Comparison of ENCODE assay signal across 13 cellular contexts in genomic region chr1:1418464-1419362, GRCh38. TPM values are rescaled to one million over a fixed set of nuclear protein-coding genes. Genes with fewer than 3 reads are reported as not detected.
DNase-seq lines count a peak whose midpoint lies in the region; ATAC-seq and TF ChIP-seq lines count a peak whose summit lies in the region.
"Had no signal": no experiment of that assay in that cellular context is flagged by ENCODE, and none has a peak within 500 bp of the region (broad histone marks: within the 10 kb centered on the region; RNA-seq: fewer than 3 reads in every experiment).

No MANE protein-coding gene starts in this region.

- H3K36me3 ChIP-seq in left ventricle myocardium inferior (no peaks in the 10 kb centered on the region), muscle layer of colon (ENCODE audit: insufficient read depth, low read length) (no peaks in the 10 kb centered on the region), vagina (no peaks in the 10 kb centered on the region), ovary (no peaks in the 10 kb centered on the region)

- H3K27ac ChIP-seq in left ventricle myocardium inferior (replicated peaks) (no peak overlapping the region), dorsolateral prefrontal cortex (peak overlapping the region in 47 of 59 donors; percentile 17 to 100 (median 90)), muscle layer of colon (ENCODE audit: low read depth, low read length) (peak overlapping the region; percentile 56), vagina (peak overlapping the region; percentile 70), ovary (no peak overlapping the region)

- 88 to 92% (median 90%) methylated on average over 19 to 26 of the region's 26 CpGs for WGBS in ovary, 3 donors

- H3K4me3 ChIP-seq in left ventricle myocardium inferior (no peak overlapping the region), dorsolateral prefrontal cortex (peak overlapping the region in 23 of 59 donors; percentile 50 to 72 (median 65)), muscle layer of colon (ENCODE audit: low read depth in 1 of 2, low read length in 2 of 2) (no peak overlapping the region), vagina (no peak overlapping the region), ovary (no peak overlapping the region)

- no peak for TF ChIP-seq POLR2A in vagina (IDR thresholded peaks at IDR 0.05)
- TF ChIP-seq POLR2A in ovary (IDR thresholded peaks at IDR 0.05) = no peak

- H3K27me3 ChIP-seq in left ventricle myocardium inferior (ENCODE audit: low read depth) (no peaks in the 10 kb centered on the region), dorsolateral prefrontal cortex (no peaks in the 10 kb centered on the region), muscle layer of colon (ENCODE audit: control insufficient read depth in 1 of 2, insufficient read depth in 2 of 2, low read length in 2 of 2) (peaks cover 0 to 4% of the 10 kb centered on the region in 2 donors), vagina (no peaks in the 10 kb centered on the region), ovary (no peaks in the 10 kb centered on the region)

- H3K9ac ChIP-seq in muscle layer of colon (ENCODE audit: low read length) = no peak overlapping the region

- intact Hi-C loops in Right ventricle myocardium superior (cut with DNase I) = no loop called here
- intact Hi-C loops in left ventricle myocardium inferior (cut with micrococcal nuclease) = no loop called here
- intact Hi-C loops in dorsolateral prefrontal cortex (cut with DNase I) = no loop called here
- intact Hi-C loops in vagina (cut with DNase I) = no loop called here
- intact Hi-C loops in ovary (cut with DNase I) = no loop called here

- no peaks in the 10 kb centered on the region for H3K9me3 ChIP-seq in left ventricle myocardium inferior (replicated peaks)
- H3K9me3 ChIP-seq in muscle layer of colon (ENCODE audit: low read length) = no peaks in the 10 kb centered on the region
- H3K9me3 ChIP-seq in vagina = no peaks in the 10 kb centered on the region
- no peaks in the 10 kb centered on the region for H3K9me3 ChIP-seq in ovary

- ATAC-seq in Right ventricle myocardium superior (ENCODE audit: poor library complexity) (no peak), GM21447 (IDR thresholded peaks at IDR 0.05; ENCODE audit: unreplicated experiment) (no peak), GM21737 (IDR thresholded peaks at IDR 0.05; ENCODE audit: unreplicated experiment) (no peak)

- peaks cover 17% of the 10 kb centered on the region for H3K4me1 ChIP-seq in left ventricle myocardium inferior
- peaks cover 8% of the 10 kb centered on the region for H3K4me1 ChIP-seq in muscle layer of colon (ENCODE audit: insufficient read depth, low read length)
- peaks cover 40% of the 10 kb centered on the region for H3K4me1 ChIP-seq in vagina
- H3K4me1 ChIP-seq in ovary (ENCODE audit: insufficient read depth) = peaks cover 9% of the 10 kb centered on the region

- no peak for TF ChIP-seq CTCF in left ventricle myocardium inferior (IDR thresholded peaks at IDR 0.05; ENCODE audit: borderline replicate concordance)
- no peak for TF ChIP-seq CTCF in dorsolateral prefrontal cortex (IDR thresholded peaks at IDR 0.05 in 54 of 56, conservative IDR thresholded peaks at IDR 0.05 in 2 of 56; ENCODE audit: low read depth in 1 of 56, partially characterized antibody in 56 of 56)
- no peak for TF ChIP-seq CTCF in vagina (IDR thresholded peaks at IDR 0.05)
- TF ChIP-seq CTCF in ovary (IDR thresholded peaks at IDR 0.05) = no peak

- peak; percentile 8 for DNase-seq in Right ventricle myocardium superior
- no peak for DNase-seq in left ventricle myocardium inferior
- no peak for DNase-seq in dorsolateral prefrontal cortex
- DNase-seq in vagina (ENCODE audit: extremely low spot score in 2 of 2) = no peak
- DNase-seq in ovary = no peak
- DNase-seq: activated T-cell treated with anti-CD3 and anti-CD28 coated beads, Interleukin-2, amount 50 U/mL, for 72 hours; DMS 273 treated with DMSO at 0.1 percent for 48 hours; HFFc6; KBM-7; NCI-H187 had no signal

- no peak for TF ChIP-seq EP300 in ovary (IDR thresholded peaks at IDR 0.05)

RNA-seq across cellular contexts. Expression of gene ANKRD65, which starts 2.4 kb away (rescaled TPM):
- total RNA-seq in Right ventricle myocardium superior (1.8 TPM), left ventricle myocardium inferior (1.7 TPM), dorsolateral prefrontal cortex (10 to 100 TPM in 118 of 120 experiments, 1 to 10 TPM in 2; 4.0 to 63.5 (median 26.5) TPM), vagina (3.2 TPM), ovary (10 to 100 TPM in 5 of 7 donors, 1 to 10 TPM in 2; 4.5 to 48.8 (median 16.4) TPM)
- 10 to 100 TPM in 1 of 2 donors, 1 to 10 TPM in 1; 5.0 to 13.3 TPM for polyA plus RNA-seq in ovary

RNA-seq across cellular contexts. Expression of gene MRPL20, which starts 11.6 kb away (rescaled TPM):
- total RNA-seq in Right ventricle myocardium superior (144 TPM), left ventricle myocardium inferior (135 TPM), dorsolateral prefrontal cortex (100 to 1,000 TPM in 12 of 120 experiments, 10 to 100 TPM in 108; 56.0 to 114 (median 86.3) TPM), vagina (84.2 TPM), ovary (100 to 1,000 TPM in 1 of 7 donors, 10 to 100 TPM in 6; 79.9 to 130 (median 93.1) TPM)
- polyA plus RNA-seq in ovary = 100 to 1,000 TPM; 113 to 120 TPM

RNA-seq across cellular contexts. Expression of gene VWA1, which starts 16.8 kb away (rescaled TPM):
- total RNA-seq in Right ventricle myocardium superior = 17.1 TPM
- 13.7 TPM for total RNA-seq in left ventricle myocardium inferior
- total RNA-seq in dorsolateral prefrontal cortex = 100 to 1,000 TPM in 33 of 120 experiments, 10 to 100 TPM in 87; 27.4 to 258 (median 73.3) TPM
- 35.8 TPM for total RNA-seq in vagina
- total RNA-seq in ovary = 10 to 100 TPM; 11.1 to 73.5 (median 44.9) TPM
- polyA plus RNA-seq in ovary = 10 to 100 TPM in 1 of 2 donors, under 1 TPM in 1; 0.20 to 14.2 TPM

RNA-seq across cellular contexts. Expression of gene CCNL2, which starts 19.6 kb away (rescaled TPM):
- 45.7 TPM for total RNA-seq in Right ventricle myocardium superior
- total RNA-seq in left ventricle myocardium inferior = 46.1 TPM
- 100 to 1,000 TPM; 111 to 235 (median 165) TPM for total RNA-seq in dorsolateral prefrontal cortex
- total RNA-seq in vagina = 319 TPM
- total RNA-seq in ovary = 100 to 1,000 TPM; 159 to 245 (median 196) TPM
- polyA plus RNA-seq in ovary = 100 to 1,000 TPM in 1 of 2 donors, 10 to 100 TPM in 1; 71.1 to 217 TPM

RNA-seq across cellular contexts. Expression of gene ATAD3C, which starts 30.8 kb away (rescaled TPM):
- total RNA-seq in Right ventricle myocardium superior (0.94 TPM), left ventricle myocardium inferior (2.8 TPM), dorsolateral prefrontal cortex (10 to 100 TPM in 10 of 120 experiments, 1 to 10 TPM in 109, under 1 TPM in 1; 0.94 to 16.5 (median 3.5) TPM), vagina (not detected), ovary (1 to 10 TPM in 6 of 7 donors, under 1 TPM in 1; 0.53 to 5.3 (median 3.6) TPM)
- polyA plus RNA-seq in ovary = 1 to 10 TPM in 1 of 2 donors, under 1 TPM in 1; 0.83 to 4.3 TPM

Comparison
In these comparisons a context has a peak if more than half of its experiments do, and no peak if none do; other contexts are left out.
1. H3K27ac ChIP-seq: peak in dorsolateral prefrontal cortex (47 of 59), muscle layer of colon (single experiment) and vagina (single experiment); none in left ventricle myocardium inferior (single experiment) and ovary (0 of 2).